Comparison of ENCODE assay signal across 17 cellular contexts in genomic region chr3:18778602-18779001, GRCh38.
"Had no signal": no experiment of that assay in that cellular context is flagged by ENCODE, and none has a peak within 500 bp of the region (broad histone marks: within the 10 kb centered on the region; RNA-seq: fewer than 3 reads in every experiment).

No MANE protein-coding gene starts in this region.

- H3K27ac ChIP-seq: adrenal gland, colonic mucosa, gastrocnemius medialis, upper lobe of left lung had no signal

- H3K27me3 ChIP-seq: adrenal gland, colonic mucosa, gastrocnemius medialis, upper lobe of left lung had no signal

- H3K4me1 Mint-ChIP-seq: nephron; stimulated activated memory B cell treated with anti-CD40 and anti-IgM and Interleukin-4, amounts not matched to agents 10 μg/mL and 1 μg/mL and 100 μg/mL, for 72 hours had no signal

- H3K9me3 Mint-ChIP-seq: nephron; stimulated activated memory B cell treated with anti-CD40 and anti-IgM and Interleukin-4, amounts not matched to agents 10 μg/mL and 1 μg/mL and 100 μg/mL, for 72 hours had no signal

- H3K4me1 ChIP-seq: adrenal gland, colonic mucosa, gastrocnemius medialis, upper lobe of left lung had no signal

- H3K9me3 ChIP-seq: adrenal gland, colonic mucosa, gastrocnemius medialis, upper lobe of left lung had no signal

- H3K36me3 ChIP-seq: adrenal gland, colonic mucosa, gastrocnemius medialis, upper lobe of left lung had no signal

- ATAC-seq: gastrocnemius medialis; left lobe of liver; right cardiac atrium; stimulated activated memory B cell treated with anti-CD40 and anti-IgM and Interleukin-4, amounts not matched to agents 10 μg/mL and 1 μg/mL and 100 μg/mL, for 72 hours had no signal

- H3K4me3 Mint-ChIP-seq: nephron; stimulated activated memory B cell treated with anti-CD40 and anti-IgM and Interleukin-4, amounts not matched to agents 10 μg/mL and 1 μg/mL and 100 μg/mL, for 72 hours had no signal

- H3K27ac Mint-ChIP-seq: nephron; progenitor cell of endocrine pancreas; stimulated activated memory B cell treated with anti-CD40 and anti-IgM and Interleukin-4, amounts not matched to agents 10 μg/mL and 1 μg/mL and 100 μg/mL, for 72 hours had no signal

- H3K36me3 Mint-ChIP-seq: stimulated activated memory B cell treated with anti-CD40 and anti-IgM and Interleukin-4, amounts not matched to agents 10 μg/mL and 1 μg/mL and 100 μg/mL, for 72 hours had no signal

- H3K4me3 ChIP-seq: adrenal gland, colonic mucosa, gastrocnemius medialis, upper lobe of left lung had no signal

- DNase-seq: activated CD4-positive, CD25-positive, alpha-beta regulatory T cell treated with anti-CD3 and anti-CD28 coated beads, Interleukin-2, amount 50 U/mL, for 72 hours; adrenal gland; colonic mucosa; effector CD4-positive, alpha-beta T cell; gastrocnemius medialis; islet precursor cell; mammary epithelial cell; occipital lobe; right cardiac atrium; SHP77 treated with DMSO at 0.1 percent for 48 hours; small intestine; T-helper 9 cell; upper lobe of left lung had no signal
